21 cellular contexts compared by ENCODE assay signal in the genomic region with DNA sequence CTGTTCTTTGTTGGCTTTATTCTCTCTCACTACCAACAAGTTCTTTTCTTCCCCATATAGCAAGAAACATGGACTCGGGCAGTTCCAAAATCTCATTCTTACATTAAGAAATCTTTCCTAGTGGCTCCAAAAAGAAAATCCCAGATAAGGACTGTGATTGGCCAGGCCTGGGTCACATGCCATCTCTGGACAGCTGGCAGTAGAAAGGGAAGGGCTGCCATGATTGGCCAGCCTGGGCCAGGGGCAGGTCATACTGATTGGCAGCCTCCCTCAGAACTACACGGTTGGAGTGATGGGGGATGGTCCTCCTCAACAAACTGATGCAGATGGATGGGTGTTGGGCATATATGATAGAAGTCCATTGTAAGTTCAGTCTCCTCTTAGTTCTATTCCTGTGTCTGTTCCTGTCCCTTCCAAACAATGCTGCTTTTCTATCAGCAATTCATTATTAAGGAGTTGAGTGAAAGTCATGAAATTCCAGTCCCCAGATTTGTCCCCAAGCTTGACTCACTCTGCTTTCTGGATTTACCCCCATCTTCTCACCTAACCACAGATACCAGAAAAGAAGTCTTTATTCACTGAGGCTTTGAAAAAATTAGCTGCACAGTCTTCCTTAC.
"Had no signal": no experiment of that assay in that cellular context is flagged by ENCODE, and none has a peak within 500 bp of the region (broad histone marks: within the 10 kb centered on the region; RNA-seq: fewer than 3 reads in every experiment).

No MANE protein-coding gene starts in this region.

- H3K9me3 ChIP-seq: heart left ventricle, lower lobe of right lung, ovary, prostate gland, spleen had no signal

- H3K9me3 Mint-ChIP-seq: activated CD4-positive, alpha-beta memory T cell treated with anti-CD3 and anti-CD28 coated beads for 36 hours; activated naive CD8-positive, alpha-beta T cell treated with anti-CD3 and anti-CD28 coated beads for 36 hours had no signal

- H3K36me3 ChIP-seq: lower lobe of right lung, ovary, prostate gland had no signal

- H3K4me3 ChIP-seq: coronary artery, heart left ventricle, lower lobe of right lung, ovary, prostate gland, spleen had no signal

- ATAC-seq: heart left ventricle, lower lobe of right lung had no signal

- H3K4me1 Mint-ChIP-seq: activated naive CD8-positive, alpha-beta T cell treated with anti-CD3 and anti-CD28 coated beads for 36 hours had no signal

- H3K4me1 ChIP-seq: lower lobe of right lung, prostate gland, spleen had no signal

- H3K27ac ChIP-seq: coronary artery, epithelial cell of prostate, heart left ventricle, lower lobe of right lung, ovary, prostate gland, spleen had no signal

- H3K27ac Mint-ChIP-seq: activated CD4-positive, alpha-beta memory T cell treated with anti-CD3 and anti-CD28 coated beads for 36 hours; activated naive CD8-positive, alpha-beta T cell treated with anti-CD3 and anti-CD28 coated beads for 36 hours; naive B cell had no signal

- DNase-seq: activated CD4-positive, alpha-beta memory T cell treated with anti-CD3 and anti-CD28 coated beads for 36 hours; activated CD4-positive, alpha-beta T cell treated with anti-CD3 and anti-CD28 coated beads for 4 hours; activated CD4-positive, CD25-positive, alpha-beta regulatory T cell; activated naive CD4-positive, alpha-beta T cell treated with Interleukin-2 at 50 U/mL for 16 hours; activated naive CD8-positive, alpha-beta T cell treated with anti-CD3 and anti-CD28 coated beads for 36 hours; activated T-cell treated with anti-CD3 and anti-CD28 coated beads, Interleukin-2, amount 50 U/mL, for 48 hours; heart left ventricle; islet precursor cell; lower lobe of right lung; mesendoderm; naive B cell; ovary; spleen; stimulated activated CD4-positive, alpha-beta T cell treated with anti-CD3 and anti-CD28 coated beads, Interleukin-4, amount 100 ng/mL, for 1 hour; stimulated activated naive CD4-positive, alpha-beta T cell treated with Interleukin-2 at 50 U/mL for 16 hours; T1000 had no signal

- H3K27me3 Mint-ChIP-seq: activated CD4-positive, alpha-beta memory T cell treated with anti-CD3 and anti-CD28 coated beads for 36 hours; activated naive CD8-positive, alpha-beta T cell treated with anti-CD3 and anti-CD28 coated beads for 36 hours; naive B cell had no signal

- H3K4me3 Mint-ChIP-seq: activated CD4-positive, alpha-beta memory T cell treated with anti-CD3 and anti-CD28 coated beads for 36 hours; activated naive CD8-positive, alpha-beta T cell treated with anti-CD3 and anti-CD28 coated beads for 36 hours; naive B cell had no signal

- FAIRE-seq: astrocyte, bronchial epithelial cell had no signal

- H3K27me3 ChIP-seq: heart left ventricle, ovary, spleen had no signal
